ENCODE assay signal across 8 cellular contexts in genomic region chr10:7409732-7410168, GRCh38. TPM values are rescaled to one million over a fixed set of nuclear protein-coding genes. Genes with fewer than 3 reads are reported as not detected.
DNase-seq lines count a peak whose midpoint lies in the region; ATAC-seq and TF ChIP-seq lines count a peak whose summit lies in the region.

No MANE protein-coding gene starts in this region.

- H3K36me3 ChIP-seq in OCI-LY1 (ENCODE audit: insufficient read depth, low read length) (no peaks in the 10 kb centered on the region), mucosa of stomach (ENCODE audit: control insufficient read depth, insufficient read depth, low read length) (no peaks in the 10 kb centered on the region), urinary bladder (ENCODE audit: insufficient read depth) (no peaks in the 10 kb centered on the region)

- DNase-seq in cerebellar cortex (ENCODE audit: low spot score) (peak; percentile 43), NK-92 (lab: John Stamatoyannopoulos, UW; ENCODE audit: unreplicated experiment) (no peak), NCI-H345 treated with DMSO at 0.1 percent for 48 hours (lab: John Stamatoyannopoulos, UW; ENCODE audit: unreplicated experiment) (no peak), NCI-H146 (lab: John Stamatoyannopoulos, UW) (no peak)

- H3K9me3 ChIP-seq in OCI-LY1 (ENCODE audit: low read length) (no peaks in the 10 kb centered on the region), mucosa of stomach (ENCODE audit: control insufficient read depth, low read length) (no peaks in the 10 kb centered on the region)

- peak overlapping the region; percentile 98 for H3K4me2 ChIP-seq in OCI-LY1 (ENCODE audit: low read length)

- no peak for TF ChIP-seq CTCF in OCI-LY1 (IDR thresholded peaks at IDR 0.05; ENCODE audit: low read length)

- H3K9me2 ChIP-seq in OCI-LY1 (ENCODE audit: low read depth, low read length): no peaks in the 10 kb centered on the region

- H3K27me3 ChIP-seq in OCI-LY1 (ENCODE audit: insufficient read depth, low read length) (no peaks in the 10 kb centered on the region), mucosa of stomach (ENCODE audit: control insufficient read depth, insufficient read depth, low read length) (peaks cover 63% of the 10 kb centered on the region)

- under 1% methylated on average over 15 of the region's 15 CpGs for WGBS in urinary bladder

- H4K20me1 ChIP-seq in OCI-LY1 (ENCODE audit: insufficient read depth, low read length): no peaks in the 10 kb centered on the region

- peaks cover 29% of the 10 kb centered on the region for H3K79me2 ChIP-seq in OCI-LY1 (ENCODE audit: insufficient read depth, low read length)

- H3K4me1 ChIP-seq in OCI-LY1 (ENCODE audit: insufficient read depth, low read length, severe bottlenecking) (peaks cover 22% of the 10 kb centered on the region), mucosa of stomach (ENCODE audit: control insufficient read depth, insufficient read depth, low read length) (peaks cover 8% of the 10 kb centered on the region), urinary bladder (ENCODE audit: insufficient read depth) (no peaks in the 10 kb centered on the region)

- H3K27ac ChIP-seq in OCI-LY1 (ENCODE audit: low read depth, low read length, poor library complexity, severe bottlenecking): peak overlapping the region; percentile 51
- no peak overlapping the region for H3K27ac ChIP-seq in urinary bladder (ENCODE audit: low read depth)

- no peak overlapping the region for H2AFZ ChIP-seq in OCI-LY1 (ENCODE audit: low read length)

- peak overlapping the region; percentile 85 for H3K9ac ChIP-seq in OCI-LY1 (ENCODE audit: low read length)
- H3K9ac ChIP-seq in mucosa of stomach (ENCODE audit: low read length): peak overlapping the region; percentile 18

- H3K4me3 ChIP-seq in OCI-LY1 (ENCODE audit: low read depth, low read length, poor library complexity, severe bottlenecking) (peak overlapping the region; percentile 92), mucosa of stomach (ENCODE audit: low read length) (no peak overlapping the region), urinary bladder (ENCODE audit: low read depth, low read length) (peak overlapping the region; percentile 55)

- no peaks in the 10 kb centered on the region for H3F3A ChIP-seq in OCI-LY1 (ENCODE audit: insufficient read depth, low read length)

- peak; percentile 17 for ATAC-seq in GM19324 (IDR thresholded peaks at IDR 0.05; ENCODE audit: low FRiP score, unreplicated experiment)

RNA-seq across cellular contexts. Expression of gene SFMBT2, which starts 1.1 kb away (rescaled TPM):
- total RNA-seq in urinary bladder: 30.9 TPM
- 5.0 TPM for polyA plus RNA-seq in urinary bladder
